31 cellular contexts compared by ENCODE assay signal in the genomic region with DNA sequence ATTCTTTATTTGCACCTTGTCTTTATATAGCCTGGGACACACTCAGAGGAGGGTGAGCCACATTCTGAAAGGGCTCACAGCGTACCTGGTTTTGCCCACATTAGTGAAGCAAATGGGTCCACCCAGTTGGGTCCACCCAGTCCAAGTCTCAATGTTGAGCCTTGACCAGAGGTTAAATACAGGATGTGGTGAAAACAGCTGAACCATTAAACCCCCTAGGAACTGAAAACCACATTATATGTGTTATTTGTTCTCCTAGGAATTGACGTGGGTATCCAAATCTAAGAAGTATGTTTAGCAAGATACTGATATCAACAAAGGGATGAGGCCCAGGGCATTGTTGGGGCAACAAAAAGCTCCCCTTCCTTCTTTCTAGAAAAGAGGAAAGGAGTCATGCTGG.
"Had no signal": no experiment of that assay in that cellular context is flagged by ENCODE, and none has a peak within 500 bp of the region (broad histone marks: within the 10 kb centered on the region; RNA-seq: fewer than 3 reads in every experiment).

No MANE protein-coding gene starts in this region.

- H3K4me1 ChIP-seq: adrenal gland, Peyer's patch had no signal

- H3K9ac ChIP-seq: SK-N-SH had no signal

- H3K36me3 Mint-ChIP-seq: activated naive CD4-positive, alpha-beta T cell treated with anti-CD3 and anti-CD28 coated beads, Interleukin-2, amount 50 U/mL, for 72 hours had no signal

- H3K9me3 Mint-ChIP-seq: activated CD4-positive, alpha-beta T cell treated with anti-CD3 and anti-CD28 coated beads, Interleukin-2, amount 10 ng/mL, durations not matched to agents 24 days and 14 days; activated CD8-positive, alpha-beta T cell treated with anti-CD3 and anti-CD28 coated beads for 36 hours; T-helper 1 cell treated with Interleukin-12 subunit alpha and Interleukin-12 subunit beta and Interleukin-4 antibody, amounts not matched to agents 30 μg/mL and 1 μg/mL, for 36 hours had no signal

- H3K27ac ChIP-seq: adrenal gland, brain microvascular endothelial cell, Peyer's patch, SJSA1 had no signal

- H3K27me3 ChIP-seq: adrenal gland, Peyer's patch, SJSA1 had no signal

- H3K9me3 ChIP-seq: adrenal gland, Peyer's patch, SK-N-SH had no signal

- DNase-seq: activated CD4-positive, alpha-beta T cell treated with anti-CD3 and anti-CD28 coated beads, Interleukin-2, amount 10 ng/mL, durations not matched to agents 24 days and 14 days; activated CD4-positive, alpha-beta T cell treated with anti-CD3 and anti-CD28 coated beads, Interleukin-2, amount 50 U/mL, for 4 hours; activated CD8-positive, alpha-beta T cell treated with anti-CD3 and anti-CD28 coated beads for 36 hours; activated gamma-delta T cell treated with Interleukin-2 at 50 U/mL for 16 hours; activated naive CD4-positive, alpha-beta T cell treated with anti-CD3 and anti-CD28 coated beads for 36 hours; activated T-cell treated with anti-CD3 and anti-CD28 coated beads, Interleukin-2, amount 50 U/mL, for 1 hour; activated T-cell treated with anti-CD3 and anti-CD28 coated beads, Interleukin-2, amount 50 U/mL, for 72 hours; adrenal gland; brain microvascular endothelial cell; central memory CD4-positive, alpha-beta T cell; Kasumi-1; KG1; MM.1S; NCI-H1417; NCI-H1694; NCI-H1930; NCI-H2081 treated with DMSO at 0.1 percent for 48 hours; NCI-H226; NCI-H446 treated with DMSO at 0.1 percent for 48 hours; NCI-H524; NCI-H69; NCI-H82; PC-3; Peyer's patch; RPMI8226; SHP77 treated with DMSO at 0.1 percent for 48 hours; SK-N-SH had no signal

- H3K36me3 ChIP-seq: adrenal gland, brain microvascular endothelial cell, Peyer's patch, SJSA1 had no signal

- H3K27ac Mint-ChIP-seq: activated CD4-positive, alpha-beta T cell treated with anti-CD3 and anti-CD28 coated beads, Interleukin-2, amount 10 ng/mL, durations not matched to agents 24 days and 14 days; activated CD8-positive, alpha-beta T cell treated with anti-CD3 and anti-CD28 coated beads for 36 hours; activated naive CD4-positive, alpha-beta T cell treated with anti-CD3 and anti-CD28 coated beads for 36 hours; activated naive CD4-positive, alpha-beta T cell treated with anti-CD3 and anti-CD28 coated beads, Interleukin-2, amount 50 U/mL, for 72 hours; activated T-cell treated with anti-CD3 and anti-CD28 coated beads, Interleukin-2, amount 50 U/mL, for 72 hours; T-helper 1 cell treated with Interleukin-12 subunit alpha and Interleukin-12 subunit beta and Interleukin-4 antibody, amounts not matched to agents 30 μg/mL and 1 μg/mL, for 36 hours; T-helper 2 cell treated with Interferon-gamma antibody and Interleukin-4, amounts not matched to agents 5 μg/mL and 100 μg/mL, for 36 hours had no signal

- H3K4me3 ChIP-seq: adrenal gland, Peyer's patch, SJSA1 had no signal

- H3K4me2 ChIP-seq: SK-N-SH had no signal

- H3K4me1 Mint-ChIP-seq: activated CD4-positive, alpha-beta T cell treated with anti-CD3 and anti-CD28 coated beads, Interleukin-2, amount 10 ng/mL, durations not matched to agents 24 days and 14 days had no signal

- H3K4me3 Mint-ChIP-seq: activated CD4-positive, alpha-beta T cell treated with anti-CD3 and anti-CD28 coated beads, Interleukin-2, amount 10 ng/mL, durations not matched to agents 24 days and 14 days; activated CD8-positive, alpha-beta T cell treated with anti-CD3 and anti-CD28 coated beads for 36 hours; activated naive CD4-positive, alpha-beta T cell treated with anti-CD3 and anti-CD28 coated beads for 36 hours; activated T-cell treated with anti-CD3 and anti-CD28 coated beads, Interleukin-2, amount 50 U/mL, for 72 hours; T-helper 1 cell treated with Interleukin-12 subunit alpha and Interleukin-12 subunit beta and Interleukin-4 antibody, amounts not matched to agents 30 μg/mL and 1 μg/mL, for 36 hours; T-helper 2 cell treated with Interferon-gamma antibody and Interleukin-4, amounts not matched to agents 5 μg/mL and 100 μg/mL, for 36 hours had no signal
